In the genomic region with DNA sequence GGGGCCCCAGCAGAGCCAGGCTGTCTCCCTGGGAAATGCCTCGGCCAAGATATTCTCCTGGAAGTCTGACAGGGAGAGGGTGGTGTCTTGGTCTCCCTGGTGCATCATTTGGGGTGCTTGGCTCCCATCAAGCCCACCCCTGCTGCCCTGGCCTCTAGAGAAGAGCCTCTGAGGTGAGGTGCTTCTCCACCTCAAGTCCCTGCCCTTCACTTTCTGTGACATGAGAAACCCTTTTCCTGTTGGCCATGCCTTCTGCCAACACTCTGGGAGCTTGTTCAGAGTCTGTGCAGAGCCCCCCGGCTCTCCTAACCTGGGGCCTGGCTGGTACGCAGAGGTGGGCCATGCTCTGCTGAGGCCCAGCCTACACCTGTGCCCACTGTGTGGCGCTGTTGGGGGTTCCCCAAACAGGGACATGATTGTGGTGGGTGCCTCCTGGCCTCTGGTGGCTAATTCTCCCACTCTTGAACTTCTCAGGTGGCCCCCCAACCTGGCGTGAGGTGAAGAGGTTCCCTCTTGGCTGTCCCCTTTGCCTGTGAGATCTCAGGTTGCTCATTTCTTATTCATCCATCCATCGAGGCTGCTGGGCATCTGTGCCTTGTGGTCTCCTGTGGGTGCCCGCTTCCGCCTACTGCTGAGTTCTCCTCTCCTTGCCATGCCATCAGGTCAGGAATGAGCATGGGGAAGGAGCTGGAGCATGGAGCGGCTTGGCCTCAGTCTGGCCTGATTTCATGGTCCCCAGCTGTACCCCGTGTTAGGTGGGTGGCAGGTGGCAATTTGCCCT, we compare ENCODE assay signal across 16 cellular contexts. TPM values are rescaled to one million over a fixed set of nuclear protein-coding genes. Genes with fewer than 3 reads are reported as not detected.
A peak's percentile ranks its signal among the peaks of the same experiment; 100 is the strongest.
DNase-seq lines count a peak whose midpoint lies in the region; ATAC-seq, FAIRE-seq and TF ChIP-seq lines count a peak whose summit lies in the region.
"Had no signal": no experiment of that assay in that cellular context is flagged by ENCODE, and none has a peak within 500 bp of the region (broad histone marks: within the 10 kb centered on the region; RNA-seq: fewer than 3 reads in every experiment).

No MANE protein-coding gene starts in this region.

- H3K4me1 Mint-ChIP-seq in central memory CD8-positive, alpha-beta T cell, result peaks cover 17% of the 10 kb centered on the region
- H3K4me1 Mint-ChIP-seq: activated T-helper 17 cell treated with anti-CD3 and anti-CD28 coated beads, Interleukin-2, amount 50 U/mL, for 72 hours; IgD-negative memory B cell had no signal

- no peak overlapping the region for H3K27ac ChIP-seq in GM23248

- H3K9ac ChIP-seq in GM23248, result no peak overlapping the region

- H3K9me3 ChIP-seq in GM23248 (ENCODE audit: low read depth), result no peaks in the 10 kb centered on the region

- peak; percentile 13 for TF ChIP-seq CTCF in D721Med (IDR thresholded peaks at IDR 0.05; ENCODE audit: insufficient read depth, missing control alignments)
- peak; percentile 35 for TF ChIP-seq CTCF in GM13977 (IDR thresholded peaks at IDR 0.05; ENCODE audit: extremely low read depth, insufficient read depth, missing control alignments)

- peak; percentile 43 for ATAC-seq in central memory CD8-positive, alpha-beta T cell (replicated peaks; ENCODE audit: extremely low read depth, poor library complexity, severe bottlenecking)
- ATAC-seq: activated T-helper 17 cell treated with anti-CD3 and anti-CD28 coated beads, Interleukin-2, amount 50 U/mL, for 72 hours had no signal

- H3K9me3 Mint-ChIP-seq in central memory CD8-positive, alpha-beta T cell, result no peaks in the 10 kb centered on the region
- H3K9me3 Mint-ChIP-seq: activated CD4-positive, alpha-beta T cell treated with anti-CD3 and anti-CD28 coated beads, Interleukin-2, amount 10 ng/mL, durations not matched to agents 24 days and 14 days; activated T-helper 17 cell treated with anti-CD3 and anti-CD28 coated beads, Interleukin-2, amount 50 U/mL, for 72 hours; CD4-positive, CD25-positive, alpha-beta regulatory T cell; IgD-negative memory B cell; memory B cell; T-helper 1 cell treated with Interleukin-12 subunit alpha and Interleukin-12 subunit beta and Interleukin-4 antibody, amounts not matched to agents 30 μg/mL and 1 μg/mL, for 36 hours had no signal

- H2AFZ ChIP-seq in GM23248, result no peak overlapping the region

- no peaks in the 10 kb centered on the region for H3K9me2 ChIP-seq in GM23248 (ENCODE audit: insufficient read depth)

- no peaks in the 10 kb centered on the region for H4K20me1 ChIP-seq in GM23248 (ENCODE audit: insufficient read depth)

- no peak overlapping the region for H3K4me3 Mint-ChIP-seq in central memory CD8-positive, alpha-beta T cell
- H3K4me3 Mint-ChIP-seq: activated CD4-positive, alpha-beta T cell treated with anti-CD3 and anti-CD28 coated beads, Interleukin-2, amount 10 ng/mL, durations not matched to agents 24 days and 14 days; activated T-helper 17 cell treated with anti-CD3 and anti-CD28 coated beads, Interleukin-2, amount 50 U/mL, for 72 hours; CD4-positive, CD25-positive, alpha-beta regulatory T cell; IgD-negative memory B cell; memory B cell; T-helper 1 cell treated with Interleukin-12 subunit alpha and Interleukin-12 subunit beta and Interleukin-4 antibody, amounts not matched to agents 30 μg/mL and 1 μg/mL, for 36 hours had no signal

- H3K27me3 Mint-ChIP-seq in central memory CD8-positive, alpha-beta T cell, result no peaks in the 10 kb centered on the region
- H3K27me3 Mint-ChIP-seq: activated CD4-positive, alpha-beta T cell treated with anti-CD3 and anti-CD28 coated beads, Interleukin-2, amount 10 ng/mL, durations not matched to agents 24 days and 14 days; activated T-helper 17 cell treated with anti-CD3 and anti-CD28 coated beads, Interleukin-2, amount 50 U/mL, for 72 hours; CD4-positive, CD25-positive, alpha-beta regulatory T cell; IgD-negative memory B cell; memory B cell had no signal

- DNase-seq in D721Med (ENCODE audit: insufficient read length, low spot score), result no peak
- DNase-seq in GM13977 (ENCODE audit: low spot score), result no peak
- no peak for DNase-seq in central memory CD8-positive, alpha-beta T cell (ENCODE audit: low spot score in 2 of 2)
- no peak for DNase-seq in GM23248
- DNase-seq in NCI-H187 (lab: John Stamatoyannopoulos, UW), result no peak
- DNase-seq in OCI-M1 (lab: John Stamatoyannopoulos, UW), result no peak
- DNase-seq: activated CD4-positive, alpha-beta T cell treated with anti-CD3 and anti-CD28 coated beads, Interleukin-2, amount 10 ng/mL, durations not matched to agents 24 days and 14 days; CD4-positive, CD25-positive, alpha-beta regulatory T cell; NCI-H1436 treated with DMSO at 0.1 percent for 48 hours; NCI-H510A treated with DMSO at 0.1 percent for 48 hours had no signal

- in situ Hi-C loops in GM13977 (cut with MboI; ENCODE audit: low pct_unique_long_range_greater_than_20kb, low sequenced_read_pairs, unreplicated experiment), result no loop called here
- in situ Hi-C loops in GM23248 (cut with MboI), result no loop called here

- H3K4me1 ChIP-seq in GM23248 (ENCODE audit: insufficient read depth), result no peaks in the 10 kb centered on the region

- no peaks in the 10 kb centered on the region for H3F3A ChIP-seq in GM23248 (ENCODE audit: insufficient read depth)

- peaks cover 13% of the 10 kb centered on the region for H3K36me3 Mint-ChIP-seq in central memory CD8-positive, alpha-beta T cell (ENCODE audit: insufficient read depth)

- no peaks in the 10 kb centered on the region for H3K27me3 ChIP-seq in GM23248 (replicated peaks; ENCODE audit: insufficient read depth)
- H3K27me3 ChIP-seq: dorsolateral prefrontal cortex had no signal

- no peak overlapping the region for H3K4me2 ChIP-seq in GM23248 (ENCODE audit: unreplicated experiment)

- no peak overlapping the region for H3K4me3 ChIP-seq in GM23248
- H3K4me3 ChIP-seq: dorsolateral prefrontal cortex had no signal

- H3K36me3 ChIP-seq in GM23248 (ENCODE audit: low read depth), result no peaks in the 10 kb centered on the region

- H3K27ac Mint-ChIP-seq in central memory CD8-positive, alpha-beta T cell (ENCODE audit: low read depth), result no peak overlapping the region
- H3K27ac Mint-ChIP-seq: activated CD4-positive, alpha-beta T cell treated with anti-CD3 and anti-CD28 coated beads, Interleukin-2, amount 10 ng/mL, durations not matched to agents 24 days and 14 days; activated T-helper 17 cell treated with anti-CD3 and anti-CD28 coated beads, Interleukin-2, amount 50 U/mL, for 72 hours; memory B cell; T-helper 1 cell treated with Interleukin-12 subunit alpha and Interleukin-12 subunit beta and Interleukin-4 antibody, amounts not matched to agents 30 μg/mL and 1 μg/mL, for 36 hours had no signal

- WGBS in GM23248 (ENCODE audit: low coverage in 1 of 2, low lambda C conversion rate in 2 of 2, missing lambda C conversion rate in 2 of 2), 2 experiments, result 92% methylated on average over 10 of the region's 10 CpGs

- no peak for FAIRE-seq in D721Med (lab: Jason Lieb, UNC)
- FAIRE-seq: GM18507 had no signal

- H3K79me2 ChIP-seq in GM23248 (ENCODE audit: insufficient read depth), result no peaks in the 10 kb centered on the region

RNA-seq across cellular contexts. Expression of gene DGCR8, which starts 19.2 kb away (rescaled TPM):
- total RNA-seq in GM23248 (2014; rRNA removed; shearing (Covaris generic)), result 24.9 and 28.7 TPM in 2 replicates
- 14.0 and 14.2 TPM in 2 replicates for polyA plus RNA-seq in GM23248 (2016; fragmentation: Nextera tagmentation; extraction: Ambion mirVana)

RNA-seq across cellular contexts. Expression of gene TANGO2, which starts 40.0 kb away (rescaled TPM):
- total RNA-seq in GM23248 (2014; rRNA removed; shearing (Covaris generic)), result 41.9 and 45.0 TPM in 2 replicates
- 27.3 and 33.5 TPM in 2 replicates for polyA plus RNA-seq in GM23248 (2016; fragmentation: Nextera tagmentation; extraction: Ambion mirVana)

RNA-seq across cellular contexts. Expression of gene ARVCF, which starts 44.3 kb away (rescaled TPM):
- 4.0 and 7.5 TPM in 2 replicates for total RNA-seq in GM23248 (2014; rRNA removed; shearing (Covaris generic))
- polyA plus RNA-seq in GM23248 (2016; fragmentation: Nextera tagmentation; extraction: Ambion mirVana), result 1.1 and 1.2 TPM in 2 replicates

RNA-seq across cellular contexts. Expression of gene RANBP1, which starts 55.0 kb away (rescaled TPM):
- 195 and 233 TPM in 2 replicates for total RNA-seq in GM23248 (2014; rRNA removed; shearing (Covaris generic))
- 252 and 253 TPM in 2 replicates for polyA plus RNA-seq in GM23248 (2016; fragmentation: Nextera tagmentation; extraction: Ambion mirVana)

RNA-seq across cellular contexts. Expression of gene TRMT2A, which starts 56.1 kb away (rescaled TPM):
- 72.0 and 79.0 TPM in 2 replicates for total RNA-seq in GM23248 (2014; rRNA removed; shearing (Covaris generic))
- 38.1 and 42.2 TPM in 2 replicates for polyA plus RNA-seq in GM23248 (2016; fragmentation: Nextera tagmentation; extraction: Ambion mirVana)
